ENCODE assay signal across 8 cellular contexts in genomic region chr5:60776343-60776742, GRCh38.
"Had no signal": no experiment of that assay in that cellular context is flagged by ENCODE, and none has a peak within 500 bp of the region (broad histone marks: within the 10 kb centered on the region; RNA-seq: fewer than 3 reads in every experiment).

No MANE protein-coding gene starts in this region.

- ATAC-seq: HepG2 had no signal

- H3K9ac ChIP-seq: KMS-11 had no signal

- H3K27ac ChIP-seq: HL-60, KMS-11 had no signal

- DNase-seq: IMR-90, Karpas-422, KBM-7, KG1 had no signal

- H3K4me2 ChIP-seq: KMS-11 had no signal

- FAIRE-seq: HepG2, HTR-8/SVneo had no signal
